Comparison of ENCODE assay signal across 36 cellular contexts in the genomic region with DNA sequence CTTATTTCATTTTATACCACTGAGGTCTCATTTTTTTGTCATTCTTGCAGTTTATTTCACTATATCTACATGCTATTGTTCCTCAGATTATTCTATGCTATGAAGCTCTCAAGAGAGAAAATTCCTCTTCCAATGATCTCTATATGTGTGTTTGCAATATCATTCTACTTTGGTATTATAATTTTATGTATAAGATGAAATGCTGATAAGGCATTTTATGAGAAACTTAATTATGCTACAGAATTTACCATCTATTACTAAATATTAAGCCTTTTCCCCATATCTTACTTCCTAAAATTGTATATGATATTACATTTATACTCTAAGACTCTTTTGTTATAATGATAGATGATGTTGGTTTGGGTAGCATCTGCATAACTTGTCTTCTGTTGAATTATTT.
"Had no signal": no experiment of that assay in that cellular context is flagged by ENCODE, and none has a peak within 500 bp of the region (broad histone marks: within the 10 kb centered on the region; RNA-seq: fewer than 3 reads in every experiment).

No MANE protein-coding gene starts in this region.

- H3K27me3 ChIP-seq: adrenal gland, body of pancreas, brain microvascular endothelial cell, breast epithelium had no signal

- H3K9me3 ChIP-seq: adrenal gland, body of pancreas, breast epithelium had no signal

- H3K4me1 Mint-ChIP-seq: activated B cell treated with CpG ODN at 0.5 μM for 24 hours; activated naive CD8-positive, alpha-beta T cell treated with anti-CD3 and anti-CD28 coated beads for 36 hours; activated T-helper 17 cell treated with anti-CD3 and anti-CD28 coated beads, Interleukin-2, amount 50 U/mL, for 72 hours had no signal

- H3K36me3 Mint-ChIP-seq: activated CD4-positive, alpha-beta memory T cell treated with anti-CD3 and anti-CD28 coated beads for 36 hours; activated naive CD4-positive, alpha-beta T cell treated with anti-CD3 and anti-CD28 coated beads, Interleukin-2, amount 50 U/mL, for 72 hours; activated naive CD8-positive, alpha-beta T cell treated with anti-CD3 and anti-CD28 coated beads for 36 hours had no signal

- H3K9me3 Mint-ChIP-seq: activated B cell treated with CpG ODN at 0.5 μM for 24 hours; activated CD4-positive, alpha-beta memory T cell treated with anti-CD3 and anti-CD28 coated beads for 36 hours; activated CD8-positive, alpha-beta T cell treated with anti-CD3 and anti-CD28 coated beads for 36 hours; activated naive CD8-positive, alpha-beta T cell treated with anti-CD3 and anti-CD28 coated beads for 36 hours; activated T-helper 17 cell treated with anti-CD3 and anti-CD28 coated beads, Interleukin-2, amount 50 U/mL, for 72 hours had no signal

- ATAC-seq: activated CD8-positive, alpha-beta T cell treated with anti-CD3 and anti-CD28 coated beads for 36 hours; activated naive CD4-positive, alpha-beta T cell treated with anti-CD3 and anti-CD28 coated beads, Interleukin-2, amount 50 U/mL, for 72 hours; activated T-cell treated with anti-CD3 and anti-CD28 coated beads, Interleukin-2, amount 50 U/mL, for 4 hours; activated T-cell treated with anti-CD3 and anti-CD28 coated beads, Interleukin-2, amount 50 U/mL, for 72 hours; activated T-helper 17 cell treated with anti-CD3 and anti-CD28 coated beads, Interleukin-2, amount 50 U/mL, for 72 hours; body of pancreas had no signal

- FAIRE-seq: astrocyte, TTC549 had no signal

- H3K4me1 ChIP-seq: adrenal gland, body of pancreas, breast epithelium had no signal

- H3K27me3 Mint-ChIP-seq: activated B cell treated with CpG ODN at 0.5 μM for 24 hours; activated CD4-positive, alpha-beta memory T cell treated with anti-CD3 and anti-CD28 coated beads for 36 hours; activated CD8-positive, alpha-beta T cell treated with anti-CD3 and anti-CD28 coated beads for 36 hours; activated naive CD8-positive, alpha-beta T cell treated with anti-CD3 and anti-CD28 coated beads for 36 hours; activated T-helper 17 cell treated with anti-CD3 and anti-CD28 coated beads, Interleukin-2, amount 50 U/mL, for 72 hours had no signal

- H3K4me3 Mint-ChIP-seq: activated B cell treated with CpG ODN at 0.5 μM for 24 hours; activated CD4-positive, alpha-beta memory T cell treated with anti-CD3 and anti-CD28 coated beads for 36 hours; activated CD8-positive, alpha-beta T cell treated with anti-CD3 and anti-CD28 coated beads for 36 hours; activated naive CD4-positive, alpha-beta T cell treated with anti-CD3 and anti-CD28 coated beads for 36 hours; activated naive CD8-positive, alpha-beta T cell treated with anti-CD3 and anti-CD28 coated beads for 36 hours; activated T-cell treated with anti-CD3 and anti-CD28 coated beads, Interleukin-2, amount 50 U/mL, for 4 hours; activated T-cell treated with anti-CD3 and anti-CD28 coated beads, Interleukin-2, amount 50 U/mL, for 72 hours; activated T-helper 1 cell treated with anti-CD3 and anti-CD28 coated beads, Interleukin-12 subunit alpha, Interleukin-12 subunit beta, Interleukin-2, Interleukin-4 antibody, amounts not matched to agents 30 ng/mL and 10 ng/mL and 1 ng/mL, durations not matched to agents 14 hours and 24 hours and 36 hours; activated T-helper 17 cell treated with anti-CD3 and anti-CD28 coated beads, Interleukin-2, amount 50 U/mL, for 72 hours; T-helper 1 cell treated with Interleukin-12 subunit alpha and Interleukin-12 subunit beta and Interleukin-4 antibody, amounts not matched to agents 30 μg/mL and 1 μg/mL, for 36 hours; T-helper 2 cell treated with Interferon-gamma antibody and Interleukin-4, amounts not matched to agents 5 μg/mL and 100 μg/mL, for 36 hours had no signal

- H3K36me3 ChIP-seq: adrenal gland, brain microvascular endothelial cell, breast epithelium had no signal

- H3K4me3 ChIP-seq: adrenal gland, body of pancreas, breast epithelium had no signal

- H3K27ac Mint-ChIP-seq: activated B cell treated with CpG ODN at 0.5 μM for 24 hours; activated CD4-positive, alpha-beta memory T cell treated with anti-CD3 and anti-CD28 coated beads for 36 hours; activated CD8-positive, alpha-beta T cell treated with anti-CD3 and anti-CD28 coated beads for 36 hours; activated naive CD4-positive, alpha-beta T cell treated with anti-CD3 and anti-CD28 coated beads for 36 hours; activated naive CD4-positive, alpha-beta T cell treated with anti-CD3 and anti-CD28 coated beads, Interleukin-2, amount 50 U/mL, for 72 hours; activated naive CD8-positive, alpha-beta T cell treated with anti-CD3 and anti-CD28 coated beads for 36 hours; activated T-cell treated with anti-CD3 and anti-CD28 coated beads, Interleukin-2, amount 50 U/mL, for 72 hours; activated T-helper 1 cell treated with anti-CD3 and anti-CD28 coated beads, Interleukin-12 subunit alpha, Interleukin-12 subunit beta, Interleukin-2, Interleukin-4 antibody, amounts not matched to agents 30 ng/mL and 10 ng/mL and 1 ng/mL, durations not matched to agents 14 hours and 24 hours and 36 hours; activated T-helper 17 cell treated with anti-CD3 and anti-CD28 coated beads, Interleukin-2, amount 50 U/mL, for 72 hours; T-helper 1 cell treated with Interleukin-12 subunit alpha and Interleukin-12 subunit beta and Interleukin-4 antibody, amounts not matched to agents 30 μg/mL and 1 μg/mL, for 36 hours; T-helper 2 cell treated with Interferon-gamma antibody and Interleukin-4, amounts not matched to agents 5 μg/mL and 100 μg/mL, for 36 hours had no signal

- H3K27ac ChIP-seq: adrenal gland, body of pancreas, brain microvascular endothelial cell, breast epithelium, VCaP had no signal

- DNase-seq: activated B cell treated with CpG ODN at 0.5 μM for 24 hours; activated CD4-positive, alpha-beta memory T cell treated with anti-CD3 and anti-CD28 coated beads for 36 hours; activated CD4-positive, alpha-beta T cell treated with anti-CD3 and anti-CD28 coated beads for 4 hours; activated CD4-positive, alpha-beta T cell treated with anti-CD3 and anti-CD28 coated beads, Interleukin-2, amount 50 U/mL, for 1 hour; activated CD4-positive, alpha-beta T cell treated with anti-CD3 and anti-CD28 coated beads, Interleukin-2, amount 50 U/mL, for 4 hours; activated CD4-positive, CD25-positive, alpha-beta regulatory T cell treated with anti-CD3 and anti-CD28 coated beads, Interleukin-2, amount 50 U/mL, for 72 hours; activated CD8-positive, alpha-beta memory T cell treated with anti-CD3 and anti-CD28 coated beads, Interleukin-2, amount 50 U/mL, for 4 hours; activated CD8-positive, alpha-beta T cell treated with anti-CD3 and anti-CD28 coated beads for 36 hours; activated effector memory CD4-positive, alpha-beta T cell treated with anti-CD3 and anti-CD28 coated beads, Interleukin-2, amount 50 U/mL, for 16 hours; activated gamma-delta T cell treated with Interleukin-2 at 50 U/mL for 16 hours; activated naive CD4-positive, alpha-beta T cell; activated naive CD4-positive, alpha-beta T cell treated with anti-CD3 and anti-CD28 coated beads for 36 hours; activated naive CD4-positive, alpha-beta T cell treated with anti-CD3 and anti-CD28 coated beads, Interleukin-2, amount 50 U/mL, for 16 hours; activated naive CD8-positive, alpha-beta T cell treated with anti-CD3 and anti-CD28 coated beads for 36 hours; activated T-cell treated with anti-CD3 and anti-CD28 coated beads for 4 hours; activated T-cell treated with anti-CD3 and anti-CD28 coated beads, Interleukin-2, amount 50 U/mL, for 1 hour; activated T-cell treated with anti-CD3 and anti-CD28 coated beads, Interleukin-2, amount 50 U/mL, for 4 hours; activated T-cell treated with anti-CD3 and anti-CD28 coated beads, Interleukin-2, amount 50 U/mL, for 72 hours; adrenal gland; amniotic stem cell; aorta; body of pancreas; brain microvascular endothelial cell; central memory CD4-positive, alpha-beta T cell; T-helper 1 cell; T-helper 2 cell; T-helper 9 cell had no signal
